In genomic region chr19:35213678-35214632, GRCh38 we compare ENCODE assay signal across 8 cellular contexts. TPM values are rescaled to one million over a fixed set of nuclear protein-coding genes. Genes with fewer than 3 reads are reported as not detected.
A peak's percentile ranks its signal among the peaks of the same experiment; 100 is the strongest.
DNase-seq lines count a peak whose midpoint lies in the region; ATAC-seq and TF ChIP-seq lines count a peak whose summit lies in the region.

No MANE protein-coding gene starts in this region.

- H3K27me3 ChIP-seq in breast epithelium (no peaks in the 10 kb centered on the region), lower lobe of right lung (ENCODE audit: low read depth) (no peaks in the 10 kb centered on the region)

- H3K4me1 Mint-ChIP-seq in glutamatergic neuron (ENCODE audit: low read depth, unreplicated experiment) = no peaks in the 10 kb centered on the region

- DNase-seq in DMS 273 treated with DMSO at 0.1 percent for 48 hours (lab: John Stamatoyannopoulos, UW) (peak; percentile 22), HCEC 1CT (peak; percentile 73), NCI-H1694 treated with DMSO at 0.1 percent for 48 hours (lab: John Stamatoyannopoulos, UW) (peak; percentile 57), UCSD-AML1 (lab: John Stamatoyannopoulos, UW; ENCODE audit: unreplicated experiment) (peak; percentile 50), breast epithelium (ENCODE audit: low spot score in 2 of 2) (peak; percentile 55 to 74), lower lobe of right lung (peak; percentile 56), glutamatergic neuron (no peak)
- peak; percentile 41 to 75 for DNase-seq in stimulated activated CD8-positive, alpha-beta memory T cell treated with anti-CD3 and anti-CD28 coated beads, Interleukin-7, amount 100 ng/mL, for 48 hours (ENCODE audit: extremely low read depth in 1 of 2, low read depth in 1 of 2)

- no peaks in the 10 kb centered on the region for H3K36me3 Mint-ChIP-seq in glutamatergic neuron (ENCODE audit: unreplicated experiment)

- H3K9me3 Mint-ChIP-seq in glutamatergic neuron (ENCODE audit: unreplicated experiment) = peaks cover 7% of the 10 kb centered on the region

- intact Hi-C loops in breast epithelium (cut with DNase I; ENCODE audit: low total_unique reads) (no loop called here), lower lobe of right lung (cut with DNase I) (no loop called here)

- H3K27me3 Mint-ChIP-seq in glutamatergic neuron (ENCODE audit: unreplicated experiment) = no peaks in the 10 kb centered on the region

- H3K9me3 ChIP-seq in breast epithelium (no peaks in the 10 kb centered on the region), lower lobe of right lung (no peaks in the 10 kb centered on the region)

- TF ChIP-seq CTCF in breast epithelium (IDR thresholded peaks at IDR 0.05) = no peak
- TF ChIP-seq CTCF in lower lobe of right lung (IDR thresholded peaks at IDR 0.05) = no peak
- no peak for TF ChIP-seq CTCF in glutamatergic neuron (IDR thresholded peaks at IDR 0.05; ENCODE audit: partially characterized antibody, unreplicated experiment)

- H3K4me3 Mint-ChIP-seq in glutamatergic neuron (ENCODE audit: unreplicated experiment) = no peak overlapping the region

- H3K4me3 ChIP-seq in breast epithelium (peak overlapping the region in 1 of 3 donors; percentile 37), lower lobe of right lung (no peak overlapping the region)

- no peaks in the 10 kb centered on the region for H3K36me3 ChIP-seq in breast epithelium
- H3K36me3 ChIP-seq in lower lobe of right lung = no peaks in the 10 kb centered on the region

- H3K27ac ChIP-seq in breast epithelium = peak overlapping the region; percentile 78 to 93
- H3K27ac ChIP-seq in lower lobe of right lung = peak overlapping the region; percentile 80

- no peak for TF ChIP-seq POLR2A in breast epithelium (IDR thresholded peaks at IDR 0.05)

- H3K27ac Mint-ChIP-seq in glutamatergic neuron (ENCODE audit: unreplicated experiment) = no peak overlapping the region

- ATAC-seq in lower lobe of right lung = peak; percentile 77 to 79

- peaks cover 0 to 4% of the 10 kb centered on the region in 2 donors for H3K4me1 ChIP-seq in breast epithelium
- peaks cover 51% of the 10 kb centered on the region for H3K4me1 ChIP-seq in lower lobe of right lung

RNA-seq across cellular contexts. Expression of gene FAM187B, which starts 14.6 kb away (rescaled TPM):
- under 1 TPM in 1 of 3 donors, not detected in 2; 0.44 TPM for total RNA-seq in breast epithelium
- 0.41 TPM for total RNA-seq in lower lobe of right lung
- not detected for total RNA-seq in glutamatergic neuron (ENCODE audit: unreplicated experiment)

RNA-seq across cellular contexts. Expression of gene LSR, which starts 34.8 kb away (rescaled TPM):
- 10 to 100 TPM in 2 of 3 donors, 1 to 10 TPM in 1; 3.7 to 37.5 (median 35.1) TPM for total RNA-seq in breast epithelium
- 74.1 TPM for total RNA-seq in lower lobe of right lung
- total RNA-seq in glutamatergic neuron (ENCODE audit: unreplicated experiment) = 5.4 TPM

RNA-seq across cellular contexts. Expression of gene USF2, which starts 54.8 kb away (rescaled TPM):
- total RNA-seq in breast epithelium = 100 to 1,000 TPM in 1 of 3 donors, 10 to 100 TPM in 2; 72.7 to 117 (median 77.3) TPM
- 171 TPM for total RNA-seq in lower lobe of right lung
- 132 TPM for total RNA-seq in glutamatergic neuron (ENCODE audit: unreplicated experiment)

RNA-seq across cellular contexts. Expression of gene FXYD5, which starts 59.4 kb away (rescaled TPM):
- total RNA-seq in breast epithelium (10 to 100 TPM; 52.4 to 56.7 (median 56.2) TPM), lower lobe of right lung (152 TPM), glutamatergic neuron (ENCODE audit: unreplicated experiment) (5.3 TPM)
